In genomic region chr5:5063533-5063953, GRCh38 we compare ENCODE assay signal across 12 cellular contexts.
A peak's percentile ranks its signal among the peaks of the same experiment; 100 is the strongest.
DNase-seq lines count a peak whose midpoint lies in the region; ATAC-seq, FAIRE-seq and TF ChIP-seq lines count a peak whose summit lies in the region.
"Had no signal": no experiment of that assay in that cellular context is flagged by ENCODE, and none has a peak within 500 bp of the region (broad histone marks: within the 10 kb centered on the region; RNA-seq: fewer than 3 reads in every experiment).

No MANE protein-coding gene starts in this region.

- no peaks in the 10 kb centered on the region for H3K9me1 ChIP-seq in keratinocyte (ENCODE audit: control insufficient read depth, extremely low read depth, insufficient read depth, low read length)

- TF ChIP-seq CTCF in GM20000 (IDR thresholded peaks at IDR 0.05; ENCODE audit: extremely low read depth, missing control alignments) (peak; percentile 22), keratinocyte (optimal IDR thresholded peaks at IDR 0.05 in 1 of 3, IDR thresholded peaks at IDR 0.05 in 1 of 3, conservative IDR thresholded peaks at IDR 0.05 in 1 of 3; ENCODE audit: extremely low read depth in 1 of 3, insufficient read depth in 2 of 3, low read length in 3 of 3) (peak in 2 of 3 experiments; percentile 16 to 50)

- no peaks in the 10 kb centered on the region for H3K9me3 ChIP-seq in keratinocyte (ENCODE audit: control insufficient read depth, low read depth, low read length)
- H3K9me3 ChIP-seq: psoas muscle had no signal

- DNase-seq in GM03348 (ENCODE audit: low spot score) (peak; percentile 17), GM20000 (ENCODE audit: low spot score) (peak; percentile 41), keratinocyte (ENCODE audit: low read depth, low spot score) (no peak), HuH-7.5 (ENCODE audit: low spot score) (no peak), NCI-H2171 (lab: John Stamatoyannopoulos, UW) (no peak), SHP77 (lab: John Stamatoyannopoulos, UW) (no peak), NOMO-1 treated with dmso at 0.1 percent for 144 hours (lab: John Stamatoyannopoulos, UW; ENCODE audit: unreplicated experiment) (no peak)
- DNase-seq: activated naive CD4-positive, alpha-beta T cell; dermis blood vessel endothelial cell; NCI-H524 treated with DMSO at 0.1 percent for 48 hours; psoas muscle had no signal

- H3K9ac ChIP-seq in keratinocyte (ENCODE audit: control insufficient read depth, extremely low read depth, insufficient read depth, low read length): no peak overlapping the region

- no peak overlapping the region for H3K4me3 ChIP-seq in keratinocyte (ENCODE audit: control insufficient read depth in 2 of 3, extremely low read depth in 1 of 3, insufficient read depth in 2 of 3, low read depth in 1 of 3, low read length in 3 of 3)
- H3K4me3 ChIP-seq: psoas muscle had no signal

- no peak for FAIRE-seq in keratinocyte (lab: Jason Lieb, UNC)

- peak; percentile 44 for ATAC-seq in HG03565 (IDR thresholded peaks at IDR 0.05; ENCODE audit: unreplicated experiment)

- H3K27ac ChIP-seq in keratinocyte (ENCODE audit: control insufficient read depth, insufficient read depth, low read length): no peak overlapping the region
- H3K27ac ChIP-seq: psoas muscle had no signal

- no peaks in the 10 kb centered on the region for H3K27me3 ChIP-seq in keratinocyte (ENCODE audit: control insufficient read depth, extremely low read depth, insufficient read depth, low read length)

- no peaks in the 10 kb centered on the region for H3K36me3 ChIP-seq in keratinocyte (ENCODE audit: control insufficient read depth in 2 of 2, extremely low read depth in 1 of 2, insufficient read depth in 2 of 2, low read length in 2 of 2)

- H3K4me1 ChIP-seq in keratinocyte (ENCODE audit: control insufficient read depth, extremely low read depth, insufficient read depth, low read length): peaks cover 8% of the 10 kb centered on the region
- H3K4me1 ChIP-seq: psoas muscle had no signal

- no peak overlapping the region for H3K4me2 ChIP-seq in keratinocyte (ENCODE audit: control insufficient read depth, extremely low read depth, insufficient read depth, low read depth, low read length)

- no peaks in the 10 kb centered on the region for H4K20me1 ChIP-seq in keratinocyte (ENCODE audit: control insufficient read depth, extremely low read depth, insufficient read depth, low read length)

- H3K79me2 ChIP-seq in keratinocyte (ENCODE audit: control insufficient read depth, insufficient read depth, low read length): no peaks in the 10 kb centered on the region

- no peak overlapping the region for H2AFZ ChIP-seq in keratinocyte (ENCODE audit: control insufficient read depth, low read length)

- dilution Hi-C loops in keratinocyte (cut with MboI; ENCODE audit: extremely low pct_ligation_motif_present, low sequenced_read_pairs): no loop called here

Comparison
In these comparisons a context has a peak if more than half of its experiments do, and no peak if none do; other contexts are left out.
1. DNase-seq: peak in GM03348 (single experiment) and GM20000 (single experiment); none in keratinocyte (single experiment), HuH-7.5 (single experiment), NCI-H2171 (single experiment), SHP77 (0 of 2) and NOMO-1 treated with dmso at 0.1 percent for 144 hours (single experiment).